In the genomic region with DNA sequence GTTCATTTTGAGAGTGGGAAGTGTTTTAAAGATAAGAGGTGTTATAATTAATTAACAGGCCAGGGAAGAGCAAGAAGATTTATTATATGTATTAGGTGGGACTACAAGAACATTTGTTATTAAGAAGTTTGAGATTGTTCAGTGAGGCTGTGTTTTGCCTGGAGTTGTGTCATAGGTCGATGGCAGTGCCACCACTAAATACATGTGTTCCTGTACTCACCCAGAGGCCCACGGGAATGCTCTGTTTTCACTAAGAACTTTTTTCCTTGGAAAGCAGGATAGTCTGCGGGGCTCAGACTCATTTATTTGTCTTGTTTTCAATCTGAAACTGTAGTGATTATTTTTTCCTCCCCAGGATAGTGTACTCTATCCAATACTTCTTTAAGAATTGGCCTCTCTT, we compare ENCODE assay signal across 35 cellular contexts.
"Had no signal": no experiment of that assay in that cellular context is flagged by ENCODE, and none has a peak within 500 bp of the region (broad histone marks: within the 10 kb centered on the region; RNA-seq: fewer than 3 reads in every experiment).

No MANE protein-coding gene starts in this region.

- ATAC-seq: activated CD4-positive, alpha-beta T cell treated with anti-CD3 and anti-CD28 coated beads for 36 hours; activated CD8-positive, alpha-beta memory T cell treated with anti-CD3 and anti-CD28 coated beads, Interleukin-2, amount 10 ng/mL, durations not matched to agents 7 days and 5 days; activated CD8-positive, alpha-beta T cell treated with anti-CD3 and anti-CD28 coated beads, Interleukin-2, amount 10 ng/mL, durations not matched to agents 7 days and 5 days; activated naive CD4-positive, alpha-beta T cell treated with anti-CD3 and anti-CD28 coated beads, Interleukin-2, amount 50 U/mL, for 72 hours; esophagus mucosa; T-helper 17 cell had no signal

- H3K4me1 Mint-ChIP-seq: activated naive CD8-positive, alpha-beta T cell treated with anti-CD3 and anti-CD28 coated beads, Interleukin-2, amount 10 ng/mL, durations not matched to agents 7 days and 5 days; brain had no signal

- H3K4me3 Mint-ChIP-seq: activated B cell treated with CpG ODN at 0.5 μM for 24 hours; activated CD4-positive, alpha-beta memory T cell treated with anti-CD3 and anti-CD28 coated beads for 36 hours; activated CD4-positive, alpha-beta T cell treated with anti-CD3 and anti-CD28 coated beads for 36 hours; activated CD4-positive, alpha-beta T cell treated with anti-CD3 and anti-CD28 coated beads, Interleukin-2, amount 10 ng/mL, durations not matched to agents 24 days and 14 days; activated CD8-positive, alpha-beta memory T cell treated with anti-CD3 and anti-CD28 coated beads, Interleukin-2, amount 10 ng/mL, durations not matched to agents 7 days and 5 days; activated CD8-positive, alpha-beta T cell treated with anti-CD3 and anti-CD28 coated beads, Interleukin-2, amount 10 ng/mL, durations not matched to agents 7 days and 5 days; activated naive CD4-positive, alpha-beta T cell treated with anti-CD3 and anti-CD28 coated beads, Interleukin-2, amount 10 ng/mL, durations not matched to agents 7 days and 5 days; activated naive CD8-positive, alpha-beta T cell treated with anti-CD3 and anti-CD28 coated beads, Interleukin-2, amount 10 ng/mL, durations not matched to agents 7 days and 5 days; activated T-helper 1 cell treated with anti-CD3 and anti-CD28 coated beads, Interleukin-12 subunit alpha, Interleukin-12 subunit beta, Interleukin-2, Interleukin-4 antibody, amounts not matched to agents 30 ng/mL and 10 ng/mL and 1 ng/mL, durations not matched to agents 14 hours and 24 hours and 36 hours; brain; endodermal cell; T-helper 17 cell; T-helper 2 cell treated with Interferon-gamma antibody and Interleukin-4, amounts not matched to agents 5 μg/mL and 100 μg/mL, for 36 hours had no signal

- H3K27me3 ChIP-seq: ascending aorta, breast epithelium, colonic mucosa had no signal

- H3K27ac Mint-ChIP-seq: activated B cell treated with CpG ODN at 0.5 μM for 24 hours; activated CD4-positive, alpha-beta memory T cell treated with anti-CD3 and anti-CD28 coated beads for 36 hours; activated CD4-positive, alpha-beta T cell treated with anti-CD3 and anti-CD28 coated beads for 36 hours; activated CD4-positive, alpha-beta T cell treated with anti-CD3 and anti-CD28 coated beads, Interleukin-2, amount 10 ng/mL, durations not matched to agents 24 days and 14 days; activated CD8-positive, alpha-beta memory T cell treated with anti-CD3 and anti-CD28 coated beads, Interleukin-2, amount 10 ng/mL, durations not matched to agents 7 days and 5 days; activated CD8-positive, alpha-beta T cell treated with anti-CD3 and anti-CD28 coated beads, Interleukin-2, amount 10 ng/mL, durations not matched to agents 7 days and 5 days; activated naive CD4-positive, alpha-beta T cell treated with anti-CD3 and anti-CD28 coated beads, Interleukin-2, amount 10 ng/mL, durations not matched to agents 7 days and 5 days; activated naive CD4-positive, alpha-beta T cell treated with anti-CD3 and anti-CD28 coated beads, Interleukin-2, amount 50 U/mL, for 72 hours; activated naive CD8-positive, alpha-beta T cell treated with anti-CD3 and anti-CD28 coated beads, Interleukin-2, amount 10 ng/mL, durations not matched to agents 7 days and 5 days; activated T-helper 1 cell treated with anti-CD3 and anti-CD28 coated beads, Interleukin-12 subunit alpha, Interleukin-12 subunit beta, Interleukin-2, Interleukin-4 antibody, amounts not matched to agents 30 ng/mL and 10 ng/mL and 1 ng/mL, durations not matched to agents 14 hours and 24 hours and 36 hours; activated T-helper 2 cell treated with anti-CD3 and anti-CD28 coated beads, Interferon-gamma antibody, Interleukin-2, Interleukin-4, amounts not matched to agents 10 μg/mL and 5 μg/mL and 100 μg/mL, durations not matched to agents 14 hours and 24 hours and 36 hours; brain; endodermal cell; T-helper 17 cell; T-helper 2 cell treated with Interferon-gamma antibody and Interleukin-4, amounts not matched to agents 5 μg/mL and 100 μg/mL, for 36 hours had no signal

- H3K27ac ChIP-seq: ascending aorta, breast epithelium, cardiac muscle cell, colonic mucosa, dorsolateral prefrontal cortex, WERI-Rb-1 had no signal

- DNase-seq: activated B cell treated with CpG ODN at 0.5 μM for 24 hours; activated CD4-positive, alpha-beta memory T cell treated with anti-CD3 and anti-CD28 coated beads for 36 hours; activated CD4-positive, alpha-beta T cell treated with anti-CD3 and anti-CD28 coated beads for 36 hours; activated CD4-positive, alpha-beta T cell treated with anti-CD3 and anti-CD28 coated beads, Interleukin-2, amount 10 ng/mL, durations not matched to agents 24 days and 14 days; activated CD4-positive, CD25-positive, alpha-beta regulatory T cell treated with anti-CD3 and anti-CD28 coated beads, Interleukin-2, amount 50 U/mL, for 72 hours; activated CD8-positive, alpha-beta memory T cell treated with anti-CD3 and anti-CD28 coated beads, Interleukin-2, amount 10 ng/mL, durations not matched to agents 7 days and 5 days; activated CD8-positive, alpha-beta memory T cell treated with anti-CD3 and anti-CD28 coated beads, Interleukin-2, amount 50 U/mL, for 4 hours; activated CD8-positive, alpha-beta T cell treated with anti-CD3 and anti-CD28 coated beads, Interleukin-2, amount 10 ng/mL, durations not matched to agents 7 days and 5 days; activated gamma-delta T cell; activated naive CD4-positive, alpha-beta T cell; activated naive CD4-positive, alpha-beta T cell treated with anti-CD3 and anti-CD28 coated beads, Interleukin-2, amount 10 ng/mL, durations not matched to agents 7 days and 5 days; activated naive CD8-positive, alpha-beta T cell treated with anti-CD3 and anti-CD28 coated beads, Interleukin-2, amount 10 ng/mL, durations not matched to agents 7 days and 5 days; activated T-cell treated with anti-CD3 and anti-CD28 coated beads, Interleukin-2, amount 50 U/mL, for 1 hour; activated T-cell treated with anti-CD3 and anti-CD28 coated beads, Interleukin-2, amount 50 U/mL, for 48 hours; central memory CD4-positive, alpha-beta T cell; cerebellar nuclear complex; colonic mucosa; dorsolateral prefrontal cortex; effector memory CD4-positive, alpha-beta T cell; endodermal cell; foreskin fibroblast; glutamatergic neuron; T-helper 1 cell; T-helper 17 cell; T1000; WERI-Rb-1 had no signal

- H3K9me3 ChIP-seq: ascending aorta, colonic mucosa had no signal

- H3K4me3 ChIP-seq: ascending aorta, breast epithelium, cardiac muscle cell, colonic mucosa, dorsolateral prefrontal cortex had no signal

- H3K4me1 ChIP-seq: breast epithelium, colonic mucosa had no signal

- H3K36me3 ChIP-seq: breast epithelium, cardiac muscle cell, colonic mucosa, WERI-Rb-1 had no signal

- H3K36me3 Mint-ChIP-seq: activated CD8-positive, alpha-beta memory T cell treated with anti-CD3 and anti-CD28 coated beads, Interleukin-2, amount 10 ng/mL, durations not matched to agents 7 days and 5 days; activated naive CD4-positive, alpha-beta T cell treated with anti-CD3 and anti-CD28 coated beads, Interleukin-2, amount 10 ng/mL, durations not matched to agents 7 days and 5 days; activated naive CD8-positive, alpha-beta T cell treated with anti-CD3 and anti-CD28 coated beads, Interleukin-2, amount 10 ng/mL, durations not matched to agents 7 days and 5 days; brain had no signal
